In the genomic region with DNA sequence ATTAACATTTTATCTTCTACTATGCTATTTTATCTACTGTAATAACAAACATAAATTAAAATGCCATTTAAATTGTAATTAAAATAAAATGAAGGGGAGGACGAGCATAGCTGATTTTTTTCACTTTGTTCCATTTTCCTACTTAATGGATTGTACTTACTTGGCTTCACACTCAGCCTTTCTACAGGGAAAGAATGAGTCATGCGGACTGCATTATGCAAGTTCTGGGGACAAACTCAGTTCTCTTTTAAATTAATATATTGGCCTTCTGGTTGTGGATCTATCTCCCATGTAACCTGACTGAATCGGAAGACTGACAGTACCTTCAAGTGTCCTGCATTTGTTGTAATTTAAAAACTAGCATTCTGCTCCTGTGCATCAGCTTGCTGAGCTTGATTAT, we compare ENCODE assay signal across 21 cellular contexts. TPM values are rescaled to one million over a fixed set of nuclear protein-coding genes. Genes with fewer than 3 reads are reported as not detected.
DNase-seq lines count a peak whose midpoint lies in the region; ATAC-seq and TF ChIP-seq lines count a peak whose summit lies in the region.
"Had no signal": no experiment of that assay in that cellular context is flagged by ENCODE, and none has a peak within 500 bp of the region (broad histone marks: within the 10 kb centered on the region; RNA-seq: fewer than 3 reads in every experiment).

No MANE protein-coding gene starts in this region.

- H3K9me3 Mint-ChIP-seq in WTC11, result no peaks in the 10 kb centered on the region
- H3K9me3 Mint-ChIP-seq: CD4-positive, alpha-beta T cell had no signal

- no peak overlapping the region for H3K27ac Mint-ChIP-seq in WTC11
- H3K27ac Mint-ChIP-seq: CD4-positive, alpha-beta T cell; stimulated activated naive B cell treated with anti-CD40 and anti-IgM and Interleukin-4, amounts not matched to agents 10 μg/mL and 1 μg/mL and 100 μg/mL, for 72 hours had no signal

- H3K9me3 ChIP-seq in adipocyte (ENCODE audit: control insufficient read depth, low read length) (peaks cover 4% of the 10 kb centered on the region), thoracic aorta (no peaks in the 10 kb centered on the region)
- H3K9me3 ChIP-seq: HAP-1, pancreas had no signal

- POLR2A ChIA-PET in WTC11 (lab: Charles Lee), result interaction anchor here (0.5 kb wide), 1 partner anchor 27 kb away, joined by 3 read pairs; no protein-coding TSS in a partner anchor

- peak overlapping the region in 1 of 2 donors; percentile 10 for H3K27ac ChIP-seq in thoracic aorta
- no peak overlapping the region for H3K27ac ChIP-seq in foreskin keratinocyte
- H3K27ac ChIP-seq: 22Rv1, brain microvascular endothelial cell, pancreas had no signal

- peaks cover 17% of the 10 kb centered on the region for H3K4me1 ChIP-seq in adipocyte (ENCODE audit: control insufficient read depth, insufficient read depth, low read length)
- H3K4me1 ChIP-seq in thoracic aorta (ENCODE audit: control insufficient read depth in 1 of 2, low read depth in 2 of 2), result peaks cover 0 to 6% of the 10 kb centered on the region in 2 donors
- no peaks in the 10 kb centered on the region for H3K4me1 ChIP-seq in foreskin keratinocyte
- H3K4me1 ChIP-seq: HAP-1, pancreas had no signal

- CTCF ChIA-PET in WTC11 (lab: Charles Lee), result interaction anchor here (0.7 kb wide), 1 partner anchor 230 kb away, joined by 3 read pairs; no protein-coding TSS in a partner anchor

- H3K4me3 Mint-ChIP-seq in WTC11, result no peak overlapping the region
- H3K4me3 Mint-ChIP-seq: CD4-positive, alpha-beta T cell; stimulated activated naive B cell treated with anti-CD40 and anti-IgM and Interleukin-4, amounts not matched to agents 10 μg/mL and 1 μg/mL and 100 μg/mL, for 72 hours had no signal

- peaks cover 20% of the 10 kb centered on the region for H3K4me1 Mint-ChIP-seq in WTC11
- H3K4me1 Mint-ChIP-seq: stimulated activated naive B cell treated with anti-CD40 and anti-IgM and Interleukin-4, amounts not matched to agents 10 μg/mL and 1 μg/mL and 100 μg/mL, for 72 hours had no signal

- peak; percentile 63 for ATAC-seq in thoracic aorta (ENCODE audit: insufficient number of reproducible peaks, low FRiP score, low read depth)
- no peak for ATAC-seq in GM21529 (IDR thresholded peaks at IDR 0.05; ENCODE audit: unreplicated experiment)
- no peak for ATAC-seq in foreskin keratinocyte
- no peak for ATAC-seq in WTC11
- ATAC-seq: stimulated activated naive B cell treated with anti-CD40 and anti-IgM and Interleukin-4, amounts not matched to agents 10 μg/mL and 1 μg/mL and 100 μg/mL, for 72 hours had no signal

- H3K36me3 Mint-ChIP-seq in WTC11, result no peaks in the 10 kb centered on the region
- H3K36me3 Mint-ChIP-seq: stimulated activated naive B cell treated with anti-CD40 and anti-IgM and Interleukin-4, amounts not matched to agents 10 μg/mL and 1 μg/mL and 100 μg/mL, for 72 hours had no signal

- H3K36me3 ChIP-seq in adipocyte (ENCODE audit: control insufficient read depth, insufficient read depth, low read length, severe bottlenecking), result no peaks in the 10 kb centered on the region
- H3K36me3 ChIP-seq in thoracic aorta, result no peaks in the 10 kb centered on the region
- H3K36me3 ChIP-seq: brain microvascular endothelial cell, HAP-1, pancreas had no signal

- H3K27me3 ChIP-seq in adipocyte (replicated peaks; ENCODE audit: control insufficient read depth, insufficient read depth, low read length) (no peaks in the 10 kb centered on the region), thoracic aorta (replicated peaks; ENCODE audit: insufficient read depth) (no peaks in the 10 kb centered on the region), foreskin keratinocyte (no peaks in the 10 kb centered on the region)
- H3K27me3 ChIP-seq: brain microvascular endothelial cell had no signal

- no peaks in the 10 kb centered on the region for H3K27me3 Mint-ChIP-seq in WTC11 (ENCODE audit: low read depth)

- DNase-seq in DMS53 (lab: John Stamatoyannopoulos, UW) (peak; percentile 13), DMS53 treated with DMSO at 0.1 percent for 48 hours (lab: John Stamatoyannopoulos, UW; ENCODE audit: unreplicated experiment) (no peak), adipocyte (ENCODE audit: low read depth) (peak; percentile 12), fibroblast of the aortic adventitia (ENCODE audit: low read depth) (peak; percentile 81), thoracic aorta (ENCODE audit: low spot score) (no peak), foreskin keratinocyte (no peak), WTC11 (ENCODE audit: low spot score) (no peak)
- DNase-seq: activated CD8-positive, alpha-beta memory T cell treated with anti-CD3 and anti-CD28 coated beads for 24 hours; activated effector memory CD4-positive, alpha-beta T cell treated with Interleukin-2 at 50 U/mL for 16 hours; brain microvascular endothelial cell; CD4-positive, alpha-beta T cell; effector CD4-positive, alpha-beta T cell; islet precursor cell; NCI-H1417 treated with DMSO at 0.1 percent for 48 hours; NCI-H2227 treated with DMSO at 0.1 percent for 48 hours; pancreas; stimulated activated naive B cell treated with anti-CD40 and anti-IgM and Interleukin-4, amounts not matched to agents 10 μg/mL and 1 μg/mL and 100 μg/mL, for 72 hours had no signal

- H3K4me3 ChIP-seq in adipocyte (ENCODE audit: low read length) (no peak overlapping the region), fibroblast of the aortic adventitia (ENCODE audit: low read depth, low read length) (no peak overlapping the region), thoracic aorta (no peak overlapping the region)
- H3K4me3 ChIP-seq: HAP-1, pancreas had no signal

- H3K9ac ChIP-seq in adipocyte (ENCODE audit: low read length), result no peak overlapping the region

- TF ChIP-seq CTCF in fibroblast of the aortic adventitia (IDR thresholded peaks at IDR 0.05; ENCODE audit: insufficient read depth, low read length) (no peak), thoracic aorta (IDR thresholded peaks at IDR 0.05) (no peak), foreskin keratinocyte (conservative IDR thresholded peaks at IDR 0.05) (no peak), WTC11 (IDR thresholded peaks at IDR 0.05) (no peak)

TF ChIP-seq in WTC11, 78 proteins besides CTCF, POLR2A, EP300 and RAD21:
- TF ChIP-seq PRRX2 (CRISPR knock-in tag; IDR thresholded peaks at IDR 0.05), result no peak
- TF ChIP-seq, protein P1, sequence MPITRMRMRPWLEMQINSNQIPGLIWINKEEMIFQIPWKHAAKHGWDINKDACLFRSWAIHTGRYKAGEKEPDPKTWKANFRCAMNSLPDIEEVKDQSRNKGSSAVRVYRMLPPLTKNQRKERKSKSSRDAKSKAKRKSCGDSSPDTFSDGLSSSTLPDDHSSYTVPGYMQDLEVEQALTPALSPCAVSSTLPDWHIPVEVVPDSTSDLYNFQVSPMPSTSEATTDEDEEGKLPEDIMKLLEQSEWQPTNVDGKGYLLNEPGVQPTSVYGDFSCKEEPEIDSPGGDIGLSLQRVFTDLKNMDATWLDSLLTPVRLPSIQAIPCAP (CRISPR knock-in tag; IDR thresholded peaks at IDR 0.05), result no peak
- TF ChIP-seq, protein P2, sequence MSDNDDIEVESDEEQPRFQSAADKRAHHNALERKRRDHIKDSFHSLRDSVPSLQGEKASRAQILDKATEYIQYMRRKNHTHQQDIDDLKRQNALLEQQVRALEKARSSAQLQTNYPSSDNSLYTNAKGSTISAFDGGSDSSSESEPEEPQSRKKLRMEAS (CRISPR knock-in tag; IDR thresholded peaks at IDR 0.05), result no peak
- no peak for TF ChIP-seq ZNF317 (CRISPR knock-in tag; IDR thresholded peaks at IDR 0.05; ENCODE audit: borderline replicate concordance, low read depth)

RNA-seq across cellular contexts. Expression of a gene that starts 12.3 kb away (rescaled TPM):
- not detected in 2 replicates for total RNA-seq in fibroblast of the aortic adventitia (ENCODE audit: low replicate concordance)
- total RNA-seq in thoracic aorta, result not detected
- not detected in 2 replicates for total RNA-seq in foreskin keratinocyte
- polyA plus RNA-seq in foreskin keratinocyte, result not detected in 2 replicates
- not detected in 3 replicates for total RNA-seq in WTC11 (2021)
- total RNA-seq: CD4-positive, alpha-beta T cell; mucosa of gallbladder; pancreas had no signal
- polyA plus RNA-seq: pancreas had no signal

RNA-seq across cellular contexts. Expression of a gene that starts 18.5 kb away (rescaled TPM):
- total RNA-seq in fibroblast of the aortic adventitia (ENCODE audit: low replicate concordance) (not detected in 2 replicates), thoracic aorta (not detected), foreskin keratinocyte (not detected in 2 replicates), WTC11 (2021) (not detected in 3 replicates)
- polyA plus RNA-seq in foreskin keratinocyte, result not detected in 2 replicates
- total RNA-seq: CD4-positive, alpha-beta T cell; mucosa of gallbladder; pancreas had no signal
- polyA plus RNA-seq: pancreas had no signal

RNA-seq across cellular contexts. Expression of a gene that starts 45.3 kb away (rescaled TPM):
- total RNA-seq in fibroblast of the aortic adventitia (ENCODE audit: low replicate concordance) (not detected in 2 replicates), thoracic aorta (not detected), foreskin keratinocyte (not detected in 2 replicates), WTC11 (2021) (not detected in 3 replicates)
- polyA plus RNA-seq in foreskin keratinocyte, result not detected in 2 replicates
- total RNA-seq: CD4-positive, alpha-beta T cell; mucosa of gallbladder; pancreas had no signal

Comparison
In these comparisons a context has a peak if more than half of its experiments do, and no peak if none do; other contexts are left out.
1. DNase-seq: peak in DMS53 (single experiment), adipocyte (single experiment) and fibroblast of the aortic adventitia (single experiment); none in DMS53 treated with DMSO at 0.1 percent for 48 hours (single experiment), thoracic aorta (single experiment), foreskin keratinocyte (0 of 2) and WTC11 (single experiment).